Comparison of ENCODE assay signal across 2 cellular contexts in genomic region chr12:121117226-121117777, GRCh38.
TF ChIP-seq lines count a peak whose summit lies in the region.

No MANE protein-coding gene starts in this region.

TF ChIP-seq in Ishikawa, 13 proteins besides CTCF, POLR2A, EP300 and RAD21:
- TF ChIP-seq CEBPB (IDR thresholded peaks at IDR 0.05) (no peak), YY1 (IDR thresholded peaks at IDR 0.05; ENCODE audit: low read depth) (no peak), MAX (IDR thresholded peaks at IDR 0.05) (no peak), USF1 (IDR thresholded peaks at IDR 0.05) (peak; percentile 41; the same call in 1 of the 2 replicates), FOXM1 (IDR thresholded peaks at IDR 0.05; ENCODE audit: borderline replicate concordance, low read depth) (no peak)

TF ChIP-seq in HepG2, 621 proteins besides CTCF, POLR2A, EP300 and RAD21:
- TF ChIP-seq BORCS8-MEF2B (CRISPR knock-in tag; IDR thresholded peaks at IDR 0.05) (no peak), POLR2G (IDR thresholded peaks at IDR 0.05; ENCODE audit: low read depth, low read length) (no peak), ZBTB20 (CRISPR knock-in tag; IDR thresholded peaks at IDR 0.05; ENCODE audit: borderline replicate concordance, low read depth) (no peak), CENPT (CRISPR knock-in tag; IDR thresholded peaks at IDR 0.05; ENCODE audit: low read depth) (no peak), ZMYM3 (CRISPR knock-in tag; IDR thresholded peaks at IDR 0.05) (no peak), NCOA5 (CRISPR knock-in tag; IDR thresholded peaks at IDR 0.05) (no peak), DPF2 (CRISPR knock-in tag; IDR thresholded peaks at IDR 0.05; ENCODE audit: borderline replicate concordance, low read depth) (no peak), ZNF264 (CRISPR knock-in tag; IDR thresholded peaks at IDR 0.05) (no peak), BRF2 (CRISPR knock-in tag; IDR thresholded peaks at IDR 0.05) (no peak), ZNF713 (CRISPR knock-in tag; IDR thresholded peaks at IDR 0.05) (no peak), TOPORS (CRISPR knock-in tag; IDR thresholded peaks at IDR 0.05) (no peak), ZNF30 (CRISPR knock-in tag; IDR thresholded peaks at IDR 0.05) (no peak), SATB2 (CRISPR knock-in tag; IDR thresholded peaks at IDR 0.05) (no peak), ZNF788 (CRISPR knock-in tag; IDR thresholded peaks at IDR 0.05; ENCODE audit: borderline replicate concordance) (no peak), NCOA1 (CRISPR knock-in tag; IDR thresholded peaks at IDR 0.05) (0 out of 2 replicates have a peak, but pooled peaks have one; percentile 32), ZBTB37 (CRISPR knock-in tag; IDR thresholded peaks at IDR 0.05) (no peak), SRY (CRISPR knock-in tag; IDR thresholded peaks at IDR 0.05) (no peak), RFXAP (CRISPR knock-in tag; IDR thresholded peaks at IDR 0.05; ENCODE audit: borderline replicate concordance) (0 out of 2 replicates have a peak, but pooled peaks have one; percentile 8), FOXC1 (CRISPR knock-in tag; IDR thresholded peaks at IDR 0.05; ENCODE audit: borderline replicate concordance) (0 out of 2 replicates have a peak, but pooled peaks have one; percentile 32), CBX5 (CRISPR knock-in tag; IDR thresholded peaks at IDR 0.05; ENCODE audit: borderline replicate concordance) (no peak), KDM3A (CRISPR knock-in tag; IDR thresholded peaks at IDR 0.05; ENCODE audit: low read depth) (no peak), TBL1XR1 (IDR thresholded peaks at IDR 0.05; ENCODE audit: borderline replicate concordance, low read length, partially characterized antibody) (no peak), ZNF441 (CRISPR knock-in tag; IDR thresholded peaks at IDR 0.05; ENCODE audit: borderline replicate concordance) (no peak), ZFY (CRISPR knock-in tag; IDR thresholded peaks at IDR 0.05) (no peak), ZNF878 (CRISPR knock-in tag; IDR thresholded peaks at IDR 0.05) (no peak), NR2F1 (CRISPR knock-in tag; IDR thresholded peaks at IDR 0.05) (0 out of 4 replicates have a peak, but pooled peaks of 1 of the 2 experiments have one; percentile 6), ZKSCAN1 (IDR thresholded peaks at IDR 0.05; ENCODE audit: low read length) (no peak), BHLHE40 (IDR thresholded peaks at IDR 0.05; ENCODE audit: low read length) (no peak), CSRNP2 (CRISPR knock-in tag; conservative IDR thresholded peaks at IDR 0.05; ENCODE audit: low read depth) (no peak), ZNF282 (IDR thresholded peaks at IDR 0.05; ENCODE audit: partially characterized antibody) (no peak), CBX1 (IDR thresholded peaks at IDR 0.05; ENCODE audit: low read depth) (no peak), ZNF616 (CRISPR knock-in tag; IDR thresholded peaks at IDR 0.05; ENCODE audit: low read depth) (no peak), ZBTB42 (CRISPR knock-in tag; IDR thresholded peaks at IDR 0.05) (no peak), HOXA5 (CRISPR knock-in tag; IDR thresholded peaks at IDR 0.05) (no peak), ZSCAN31 (CRISPR knock-in tag; IDR thresholded peaks at IDR 0.05; ENCODE audit: low read depth) (0 out of 2 replicates have a peak, but pooled peaks have one; percentile 6), EEA1 (CRISPR knock-in tag; IDR thresholded peaks at IDR 0.05; ENCODE audit: borderline replicate concordance) (no peak), SOX6 (IDR thresholded peaks at IDR 0.05) (no peak), SOX6 (CRISPR knock-in tag; IDR thresholded peaks at IDR 0.05) (no peak), ARID4A (CRISPR knock-in tag; IDR thresholded peaks at IDR 0.05; ENCODE audit: borderline replicate concordance) (0 out of 2 replicates have a peak, but pooled peaks have one; percentile 18), HDAC1 (CRISPR knock-in tag; IDR thresholded peaks at IDR 0.05) (0 out of 2 replicates have a peak, but pooled peaks have one; percentile 4), SOX5 (CRISPR knock-in tag; IDR thresholded peaks at IDR 0.05; ENCODE audit: borderline replicate concordance) (no peak), ZNF350 (CRISPR knock-in tag; IDR thresholded peaks at IDR 0.05; ENCODE audit: borderline replicate concordance, low read depth) (no peak), NFYB (CRISPR knock-in tag; IDR thresholded peaks at IDR 0.05) (peak; percentile 79), KDM2A (CRISPR knock-in tag; IDR thresholded peaks at IDR 0.05; ENCODE audit: borderline replicate concordance, low read depth) (no peak), ZNF546 (CRISPR knock-in tag; conservative IDR thresholded peaks at IDR 0.05) (no peak), BCL6 (CRISPR knock-in tag; IDR thresholded peaks at IDR 0.05) (no peak), THAP7 (CRISPR knock-in tag; IDR thresholded peaks at IDR 0.05) (no peak), RARG (CRISPR knock-in tag; IDR thresholded peaks at IDR 0.05; ENCODE audit: low read depth) (no peak), PRDM4 (CRISPR knock-in tag; IDR thresholded peaks at IDR 0.05; ENCODE audit: borderline replicate concordance) (no peak), TCF12 (IDR thresholded peaks at IDR 0.05) (no peak), TCF12 (CRISPR knock-in tag; IDR thresholded peaks at IDR 0.05) (no peak), ZBTB39 (CRISPR knock-in tag; IDR thresholded peaks at IDR 0.05) (no peak), NFYC (CRISPR knock-in tag; IDR thresholded peaks at IDR 0.05) (peak; percentile 68), MTF2 (CRISPR knock-in tag; IDR thresholded peaks at IDR 0.05; ENCODE audit: borderline replicate concordance) (0 out of 2 replicates have a peak, but pooled peaks have one; percentile 34), HNRNPH1 (optimal IDR thresholded peaks at IDR 0.05; ENCODE audit: low read depth, low read length) (no peak), ZNF704 (CRISPR knock-in tag; IDR thresholded peaks at IDR 0.05; ENCODE audit: borderline replicate concordance) (no peak)
TF ChIP-seq in HepG2: peak in this region for 10.
